Comparison of ENCODE assay signal across 11 cellular contexts in the genomic region with DNA sequence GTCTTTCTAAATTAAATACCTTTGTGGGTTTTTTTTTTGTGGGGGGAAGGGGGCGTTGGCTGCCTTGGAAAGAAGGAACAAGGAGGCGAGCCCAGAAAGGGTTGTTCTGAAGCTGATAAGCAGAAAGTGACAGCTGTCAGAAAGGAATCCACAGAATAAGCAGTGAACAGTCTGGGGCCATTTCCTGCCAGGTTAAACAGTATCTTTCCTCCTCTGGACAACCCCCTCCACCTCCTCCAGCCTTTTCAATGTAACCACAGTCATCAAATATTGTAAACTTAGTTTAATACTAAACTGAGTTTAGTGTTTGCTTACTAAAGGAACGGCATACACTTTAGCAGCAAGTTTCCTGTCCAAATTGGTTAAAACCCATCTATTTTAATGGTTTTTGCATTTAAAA.
"Had no signal": no experiment of that assay in that cellular context is flagged by ENCODE, and none has a peak within 500 bp of the region (broad histone marks: within the 10 kb centered on the region; RNA-seq: fewer than 3 reads in every experiment).

No MANE protein-coding gene starts in this region.

- H3K4me3 ChIP-seq: vagina had no signal

- H3K4me1 ChIP-seq: vagina had no signal

- DNase-seq: activated B cell treated with CpG ODN at 0.5 μM for 24 hours; activated CD4-positive, alpha-beta T cell treated with anti-CD3 and anti-CD28 coated beads, Interleukin-2, amount 10 ng/mL, durations not matched to agents 24 days and 14 days; activated CD8-positive, alpha-beta memory T cell treated with anti-CD3 and anti-CD28 coated beads for 24 hours; activated naive CD4-positive, alpha-beta T cell treated with Interleukin-2 at 50 U/mL for 16 hours; activated naive CD8-positive, alpha-beta T cell treated with anti-CD3 and anti-CD28 coated beads, Interleukin-2, amount 50 U/mL, for 24 hours; left cardiac atrium; retina; stimulated activated CD4-positive, alpha-beta T cell treated with anti-CD3 and anti-CD28 coated beads, Interleukin-4, amount 100 ng/mL, for 4 hours; T-helper 17 cell had no signal

- H3K9me3 Mint-ChIP-seq: activated CD4-positive, alpha-beta T cell treated with anti-CD3 and anti-CD28 coated beads, Interleukin-2, amount 10 ng/mL, durations not matched to agents 24 days and 14 days; neural crest cell had no signal

- H3K27me3 ChIP-seq: vagina had no signal

- ATAC-seq: activated naive CD8-positive, alpha-beta T cell treated with anti-CD3 and anti-CD28 coated beads, Interleukin-2, amount 50 U/mL, for 24 hours; T-helper 17 cell had no signal

- H3K27ac Mint-ChIP-seq: activated B cell treated with CpG ODN at 0.5 μM for 24 hours; activated CD4-positive, alpha-beta T cell treated with anti-CD3 and anti-CD28 coated beads, Interleukin-2, amount 10 ng/mL, durations not matched to agents 24 days and 14 days; activated naive CD8-positive, alpha-beta T cell treated with anti-CD3 and anti-CD28 coated beads, Interleukin-2, amount 50 U/mL, for 24 hours; T-helper 17 cell had no signal

- H3K27ac ChIP-seq: vagina had no signal

- H3K4me3 Mint-ChIP-seq: activated B cell treated with CpG ODN at 0.5 μM for 24 hours; activated CD4-positive, alpha-beta T cell treated with anti-CD3 and anti-CD28 coated beads, Interleukin-2, amount 10 ng/mL, durations not matched to agents 24 days and 14 days; activated naive CD8-positive, alpha-beta T cell treated with anti-CD3 and anti-CD28 coated beads, Interleukin-2, amount 50 U/mL, for 24 hours; neural crest cell; T-helper 17 cell had no signal

- H3K4me1 Mint-ChIP-seq: activated CD4-positive, alpha-beta T cell treated with anti-CD3 and anti-CD28 coated beads, Interleukin-2, amount 10 ng/mL, durations not matched to agents 24 days and 14 days; T-helper 17 cell had no signal

- H3K27me3 Mint-ChIP-seq: activated B cell treated with CpG ODN at 0.5 μM for 24 hours; activated CD4-positive, alpha-beta T cell treated with anti-CD3 and anti-CD28 coated beads, Interleukin-2, amount 10 ng/mL, durations not matched to agents 24 days and 14 days; activated naive CD8-positive, alpha-beta T cell treated with anti-CD3 and anti-CD28 coated beads, Interleukin-2, amount 50 U/mL, for 24 hours; T-helper 17 cell had no signal

- H3K9me3 ChIP-seq: vagina had no signal
